In the genomic region with DNA sequence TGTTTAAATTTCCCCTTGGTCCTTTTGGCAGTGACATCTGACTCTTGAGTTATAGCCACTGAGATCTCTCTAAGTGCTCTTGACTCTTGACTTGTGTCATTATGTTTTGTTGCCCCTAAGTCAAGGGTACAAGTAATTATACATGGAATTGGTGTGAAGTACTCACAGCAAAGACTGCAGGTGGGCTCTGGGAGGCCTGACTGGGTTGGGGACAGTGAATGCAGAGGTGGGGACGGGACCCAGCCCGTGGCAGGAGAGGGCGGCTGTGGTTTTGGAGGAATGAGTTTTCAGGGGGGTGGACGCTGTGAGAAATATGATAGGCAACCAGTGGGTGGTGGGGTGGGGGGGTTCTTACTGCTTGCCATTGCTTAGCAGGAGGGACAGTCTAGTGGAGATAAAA, we compare ENCODE assay signal across 13 cellular contexts.
A peak's percentile ranks its signal among the peaks of the same experiment; 100 is the strongest.
DNase-seq lines count a peak whose midpoint lies in the region; ATAC-seq lines count a peak whose summit lies in the region.
"Had no signal": no experiment of that assay in that cellular context is flagged by ENCODE, and none has a peak within 500 bp of the region (broad histone marks: within the 10 kb centered on the region; RNA-seq: fewer than 3 reads in every experiment).

No MANE protein-coding gene starts in this region.

- H3K4me3 Mint-ChIP-seq in memory B cell = no peak overlapping the region

- ATAC-seq in memory B cell (ENCODE audit: low read depth) = no peak
- ATAC-seq: right lobe of liver, SK-N-SH treated with all-trans-retinoic acid at 6 μM for 48 hours had no signal

- H3K4me1 Mint-ChIP-seq in memory B cell = peaks cover 50% of the 10 kb centered on the region

- no peaks in the 10 kb centered on the region for H3K27me3 Mint-ChIP-seq in memory B cell

- H3K9me3 Mint-ChIP-seq in memory B cell = no peaks in the 10 kb centered on the region

- H3K36me3 Mint-ChIP-seq in memory B cell = peaks cover 32% of the 10 kb centered on the region

- peak overlapping the region; percentile 33 for H3K27ac Mint-ChIP-seq in memory B cell

- DNase-seq in DMS53 (lab: John Stamatoyannopoulos, UW) (peak; percentile 29), DMS53 treated with DMSO at 0.1 percent for 48 hours (lab: John Stamatoyannopoulos, UW; ENCODE audit: unreplicated experiment) (no peak), memory B cell (ENCODE audit: low spot score in 2 of 2) (no peak), HuH-7 (ENCODE audit: low spot score) (no peak), NCI-H1436 (lab: John Stamatoyannopoulos, UW) (no peak), kidney glomerular epithelial cell (lab: John Stamatoyannopoulos, UW) (no peak)
- peak; percentile 20 for DNase-seq in stimulated activated naive CD4-positive, alpha-beta T cell treated with Interleukin-2 at 50 U/mL for 16 hours (lab: John Stamatoyannopoulos, UW)
- no peak for DNase-seq in stimulated activated naive CD4-positive, alpha-beta T cell (lab: John Stamatoyannopoulos, UW)
- DNase-seq: central memory CD4-positive, alpha-beta T cell; MV-4-11; occipital lobe; right lobe of liver had no signal

Comparison
In these comparisons a context has a peak if more than half of its experiments do, and no peak if none do; other contexts are left out.
1. DNase-seq: peak in DMS53 (single experiment) and stimulated activated naive CD4-positive, alpha-beta T cell treated with Interleukin-2 at 50 U/mL for 16 hours (single experiment); none in DMS53 treated with DMSO at 0.1 percent for 48 hours (single experiment), stimulated activated naive CD4-positive, alpha-beta T cell (0 of 6), memory B cell (0 of 2), HuH-7 (single experiment), NCI-H1436 (single experiment) and kidney glomerular epithelial cell (single experiment).